Comparison of ENCODE assay signal across 2 cellular contexts in the genomic region with DNA sequence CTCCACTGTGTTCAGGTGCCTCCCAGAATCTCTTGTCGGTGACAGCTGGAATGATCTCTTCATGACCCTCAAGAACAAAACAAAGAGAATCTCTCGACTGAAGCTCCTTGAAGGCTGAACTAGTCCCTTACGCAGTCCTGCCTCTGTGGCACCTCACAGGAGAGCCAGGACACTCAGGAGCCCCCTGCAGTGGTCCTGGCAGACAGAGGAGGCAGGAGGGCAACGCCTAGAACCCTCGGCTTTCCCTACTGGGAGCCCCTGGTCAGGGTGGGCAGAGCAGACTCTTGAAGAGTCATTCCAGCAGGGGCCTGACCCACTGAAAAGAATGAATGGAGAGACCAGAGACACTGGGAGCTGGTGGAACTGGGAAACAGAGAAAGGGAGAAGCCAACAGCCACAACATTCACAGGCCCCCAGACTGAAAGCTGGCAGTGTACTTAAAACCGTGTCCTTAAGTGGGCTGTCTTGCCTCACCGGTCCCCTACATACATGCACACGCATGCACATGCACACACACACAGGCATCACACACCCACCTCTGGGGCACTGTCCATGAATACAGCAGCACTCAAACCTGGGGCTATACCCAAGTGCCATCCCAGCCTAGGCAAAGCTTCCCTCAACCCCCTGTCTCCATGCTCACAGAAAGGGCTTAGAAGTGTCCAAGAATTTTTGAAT.
TF ChIP-seq lines count a peak whose summit lies in the region.

No MANE protein-coding gene starts in this region.

TF ChIP-seq in SK-N-SH treated with all-trans-retinoic acid at 6 μM for 48 hours, 23 proteins besides CTCF, POLR2A, EP300 and RAD21 (continued from another document):
- TF ChIP-seq PPARA (CRISPR knock-in tag; IDR thresholded peaks at IDR 0.05; ENCODE audit: borderline replicate concordance) = no peak
- TF ChIP-seq ARNTL (CRISPR knock-in tag; IDR thresholded peaks at IDR 0.05; ENCODE audit: borderline replicate concordance, low read depth) = no peak
- TF ChIP-seq, protein P1, sequence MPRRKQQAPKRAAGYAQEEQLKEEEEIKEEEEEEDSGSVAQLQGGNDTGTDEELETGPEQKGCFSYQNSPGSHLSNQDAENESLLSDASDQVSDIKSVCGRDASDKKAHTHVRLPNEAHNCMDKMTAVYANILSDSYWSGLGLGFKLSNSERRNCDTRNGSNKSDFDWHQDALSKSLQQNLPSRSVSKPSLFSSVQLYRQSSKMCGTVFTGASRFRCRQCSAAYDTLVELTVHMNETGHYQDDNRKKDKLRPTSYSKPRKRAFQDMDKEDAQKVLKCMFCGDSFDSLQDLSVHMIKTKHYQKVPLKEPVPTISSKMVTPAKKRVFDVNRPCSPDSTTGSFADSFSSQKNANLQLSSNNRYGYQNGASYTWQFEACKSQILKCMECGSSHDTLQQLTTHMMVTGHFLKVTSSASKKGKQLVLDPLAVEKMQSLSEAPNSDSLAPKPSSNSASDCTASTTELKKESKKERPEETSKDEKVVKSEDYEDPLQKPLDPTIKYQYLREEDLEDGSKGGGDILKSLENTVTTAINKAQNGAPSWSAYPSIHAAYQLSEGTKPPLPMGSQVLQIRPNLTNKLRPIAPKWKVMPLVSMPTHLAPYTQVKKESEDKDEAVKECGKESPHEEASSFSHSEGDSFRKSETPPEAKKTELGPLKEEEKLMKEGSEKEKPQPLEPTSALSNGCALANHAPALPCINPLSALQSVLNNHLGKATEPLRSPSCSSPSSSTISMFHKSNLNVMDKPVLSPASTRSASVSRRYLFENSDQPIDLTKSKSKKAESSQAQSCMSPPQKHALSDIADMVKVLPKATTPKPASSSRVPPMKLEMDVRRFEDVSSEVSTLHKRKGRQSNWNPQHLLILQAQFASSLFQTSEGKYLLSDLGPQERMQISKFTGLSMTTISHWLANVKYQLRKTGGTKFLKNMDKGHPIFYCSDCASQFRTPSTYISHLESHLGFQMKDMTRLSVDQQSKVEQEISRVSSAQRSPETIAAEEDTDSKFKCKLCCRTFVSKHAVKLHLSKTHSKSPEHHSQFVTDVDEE (CRISPR knock-in tag; IDR thresholded peaks at IDR 0.05) = no peak
- TF ChIP-seq ZNF8 (CRISPR knock-in tag; IDR thresholded peaks at IDR 0.05) = no peak

TF ChIP-seq in SK-N-SH, 30 proteins besides CTCF, POLR2A, EP300 and RAD21 (continued from another document):
- TF ChIP-seq MXI1 (IDR thresholded peaks at IDR 0.05; ENCODE audit: low read depth, low read length) (no peak), FOXJ3 (CRISPR knock-in tag; IDR thresholded peaks at IDR 0.05) (no peak), EZH2phosphoT487 (IDR thresholded peaks at IDR 0.05; ENCODE audit: borderline replicate concordance, low read depth) (no peak), GATA2 (CRISPR knock-in tag; IDR thresholded peaks at IDR 0.05) (no peak), YY1 (IDR thresholded peaks at IDR 0.05; ENCODE audit: low read depth) (no peak), REST (IDR thresholded peaks at IDR 0.05; ENCODE audit: low read depth, low read length) (no peak), NFIC (IDR thresholded peaks at IDR 0.05; ENCODE audit: borderline replicate concordance) (no peak), TAF1 (IDR thresholded peaks at IDR 0.05; ENCODE audit: borderline replicate concordance, low read depth, low read length) (no peak)
- TF ChIP-seq, protein P2, sequence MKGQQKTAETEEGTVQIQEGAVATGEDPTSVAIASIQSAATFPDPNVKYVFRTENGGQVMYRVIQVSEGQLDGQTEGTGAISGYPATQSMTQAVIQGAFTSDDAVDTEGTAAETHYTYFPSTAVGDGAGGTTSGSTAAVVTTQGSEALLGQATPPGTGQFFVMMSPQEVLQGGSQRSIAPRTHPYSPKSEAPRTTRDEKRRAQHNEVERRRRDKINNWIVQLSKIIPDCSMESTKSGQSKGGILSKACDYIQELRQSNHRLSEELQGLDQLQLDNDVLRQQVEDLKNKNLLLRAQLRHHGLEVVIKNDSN (IDR thresholded peaks at IDR 0.05; ENCODE audit: borderline replicate concordance, low read depth) = no peak
